ENCODE assay signal across 8 cellular contexts in the genomic region with DNA sequence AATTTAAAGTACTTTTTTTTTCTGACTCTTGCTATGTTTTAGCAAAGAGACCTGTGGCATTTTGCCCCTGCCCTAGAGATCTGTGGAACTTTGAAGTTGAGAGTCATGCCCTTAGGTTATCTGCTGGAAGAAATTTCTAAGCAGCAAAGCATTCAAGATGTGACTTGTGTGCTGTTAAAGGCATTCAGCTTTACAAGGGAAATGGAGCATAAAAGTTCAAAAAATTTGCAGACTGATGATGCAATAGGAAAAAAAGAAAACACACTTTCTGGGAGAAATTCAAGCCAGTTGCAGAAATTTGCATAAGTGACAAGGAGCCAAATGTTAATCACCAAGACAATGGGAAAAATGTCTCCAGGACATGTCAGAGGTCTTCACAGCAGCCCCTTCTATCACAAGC.
DNase-seq lines count a peak whose midpoint lies in the region; ATAC-seq, FAIRE-seq and TF ChIP-seq lines count a peak whose summit lies in the region.
"Not testable (repeated sequence)": the region's sequence is repeated elsewhere in the genome, so short reads cannot be mapped to it uniquely, and the experiment has no call there.

No MANE protein-coding gene starts in this region.

- H4K20me1 ChIP-seq in K562 (replicated peaks; ENCODE audit: control insufficient read depth, insufficient read depth, low read length); HepG2 (ENCODE audit: insufficient read depth, low read length): not testable (repeated sequence)

- H3K27me3 Mint-ChIP-seq in activated CD4-positive, alpha-beta T cell treated with anti-CD3 and anti-CD28 coated beads, Interleukin-2, amount 10 ng/mL, durations not matched to agents 24 days and 14 days, result not testable (repeated sequence)

- H3K9me3 ChIP-seq in K562 (replicated peaks; ENCODE audit: control insufficient read depth, insufficient read depth, low read depth, low read length), result not testable (repeated sequence)
- H3K9me3 ChIP-seq in HepG2 (ENCODE audit: low read length), result peaks cover 56% of the 10 kb centered on the region

- not testable (repeated sequence) for H3K4me3 ChIP-seq in K562; fibroblast of pulmonary artery (replicated peaks; ENCODE audit: low read depth, low read length); HepG2 (replicated peaks in 1 of 3; ENCODE audit: insufficient read depth in 1 of 3, low read depth in 2 of 3, low read length in 3 of 3)

- not testable (repeated sequence) for H3K4me1 ChIP-seq in K562 (replicated peaks in 1 of 2; ENCODE audit: control insufficient read depth in 2 of 2, insufficient read depth in 2 of 2, low read length in 2 of 2); HepG2 (ENCODE audit: insufficient read depth, low read length)

- not testable (repeated sequence) for H3K27me3 ChIP-seq in K562 (ENCODE audit: control insufficient read depth in 2 of 2, insufficient read depth in 2 of 2, low read length in 2 of 2); HepG2 (ENCODE audit: control insufficient read depth in 1 of 2, insufficient read depth in 2 of 2, low read length in 2 of 2)

- not testable (repeated sequence) for H3K4me3 Mint-ChIP-seq in activated CD4-positive, alpha-beta T cell treated with anti-CD3 and anti-CD28 coated beads, Interleukin-2, amount 10 ng/mL, durations not matched to agents 24 days and 14 days

- POLR2A ChIA-PET in K562 (lab: Yijun Ruan, JAX); HepG2 (lab: Yijun Ruan, JAX): not testable (repeated sequence)

- TF ChIP-seq POLR2A in K562 (conservative IDR thresholded peaks at IDR 0.05); HepG2 (IDR thresholded peaks at IDR 0.05; ENCODE audit: insufficient read depth in 1 of 2, low read depth in 2 of 2, low read length in 2 of 2): not testable (repeated sequence)

- CTCF ChIA-PET in K562 (lab: Yijun Ruan, JAX; ENCODE audit: low intra/inter-chr PET ratio), result interaction anchor here (0.6 kb wide), 1 partner anchor 520 kb away, joined by 3 read pairs; no protein-coding TSS in a partner anchor
- CTCF ChIA-PET in HepG2 (lab: Yijun Ruan, JAX; ENCODE audit: low intra/inter-chr PET ratio, low total read pairs), result not testable (repeated sequence)

- not testable (repeated sequence) for TF ChIP-seq CTCF in K562 (IDR thresholded peaks at IDR 0.05 in 2 of 3, conservative IDR thresholded peaks at IDR 0.05 in 1 of 3; ENCODE audit: insufficient read depth in 2 of 3, low read depth in 1 of 3, low read length in 3 of 3); fibroblast of pulmonary artery (IDR thresholded peaks at IDR 0.05; ENCODE audit: low read length, missing control alignments); HepG2 (CRISPR knock-in tag; IDR thresholded peaks at IDR 0.05)

- H2AFZ ChIP-seq in K562 (ENCODE audit: low read depth, low read length); HepG2 (ENCODE audit: low read length): not testable (repeated sequence)

- not testable (repeated sequence) for H3K27ac Mint-ChIP-seq in activated CD4-positive, alpha-beta T cell treated with anti-CD3 and anti-CD28 coated beads, Interleukin-2, amount 10 ng/mL, durations not matched to agents 24 days and 14 days

- intact Hi-C loops in activated CD4-positive, alpha-beta T cell treated with anti-CD3 and anti-CD28 coated beads, Interleukin-2, amount 10 ng/mL, durations not matched to agents 24 days and 14 days (cut with micrococcal nuclease); K562 (cut with micrococcal nuclease); HepG2 (cut with micrococcal nuclease; ENCODE audit: unreplicated experiment): not testable (repeated sequence)

- peaks cover 17% of the 10 kb centered on the region for H3K9me3 Mint-ChIP-seq in activated CD4-positive, alpha-beta T cell treated with anti-CD3 and anti-CD28 coated beads, Interleukin-2, amount 10 ng/mL, durations not matched to agents 24 days and 14 days

- not testable (repeated sequence) for H3K9ac ChIP-seq in K562 (ENCODE audit: insufficient read depth in 1 of 2, low read depth in 2 of 2, low read length in 2 of 2); HepG2 (ENCODE audit: insufficient read depth, low read depth, low read length)

- not testable (repeated sequence) for H3K27ac ChIP-seq in K562 (ENCODE audit: extremely low read depth, low read depth, low read length); HepG2 (ENCODE audit: extremely low read length, insufficient read depth, low read length)

- H3K79me2 ChIP-seq in K562 (ENCODE audit: control insufficient read depth, insufficient read depth, low read length); HepG2 (ENCODE audit: insufficient read depth, low read length): not testable (repeated sequence)

- not testable (repeated sequence) for H3K9me1 ChIP-seq in K562 (ENCODE audit: control insufficient read depth, insufficient read depth, low read length)

- ATAC-seq in K562, HepG2: not testable (repeated sequence)

- H3K4me2 ChIP-seq in K562 (ENCODE audit: insufficient read depth, low read length); HepG2 (ENCODE audit: low read depth, low read length): not testable (repeated sequence)

- in situ Hi-C loops in K562 (cut with MboI); HepG2 (cut with HindIII; ENCODE audit: extremely low pct_ligation_motif_present, low pct_unique_long_range_greater_than_20kb): not testable (repeated sequence)

- FAIRE-seq in K562 (lab: Jason Lieb, UNC); HepG2 (lab: Jason Lieb, UNC): not testable (repeated sequence)

- TF ChIP-seq RAD21 in K562 (CRISPR knock-in tag; conservative IDR thresholded peaks at IDR 0.05 in 1 of 2, IDR thresholded peaks at IDR 0.05 in 1 of 2); HepG2 (CRISPR knock-in tag; IDR thresholded peaks at IDR 0.05): not testable (repeated sequence)

- not testable (repeated sequence) for H3K36me3 Mint-ChIP-seq in activated CD4-positive, alpha-beta T cell treated with anti-CD3 and anti-CD28 coated beads, Interleukin-2, amount 10 ng/mL, durations not matched to agents 24 days and 14 days (ENCODE audit: low read depth)

- not testable (repeated sequence) for TF ChIP-seq EP300 in K562 (IDR thresholded peaks at IDR 0.05; ENCODE audit: low read length); HepG2 (IDR thresholded peaks at IDR 0.05; ENCODE audit: low read depth in 2 of 2, low read length in 2 of 2); HepG2 (CRISPR knock-in tag; IDR thresholded peaks at IDR 0.05; ENCODE audit: borderline replicate concordance)

- H3K4me1 Mint-ChIP-seq in activated CD4-positive, alpha-beta T cell treated with anti-CD3 and anti-CD28 coated beads, Interleukin-2, amount 10 ng/mL, durations not matched to agents 24 days and 14 days, result not testable (repeated sequence)

- DNase-seq in EH (ENCODE audit: low read depth) (peak; percentile 56), M059J (ENCODE audit: low read depth) (peak; percentile 24), dedifferentiated amniotic fluid mesenchymal stem cell (ENCODE audit: extremely low spot score) (peak; percentile 37), fibroblast of gingiva (ENCODE audit: low read depth) (peak; percentile 45), fibroblast of pulmonary artery (ENCODE audit: low read depth) (peak; percentile 6)
- peak; percentile 1 for DNase-seq in activated CD4-positive, alpha-beta T cell treated with anti-CD3 and anti-CD28 coated beads, Interleukin-2, amount 10 ng/mL, durations not matched to agents 24 days and 14 days
- not testable (repeated sequence) for DNase-seq in K562 (ENCODE audit: extremely low read depth in 1 of 4, low spot score in 3 of 4); HepG2 (ENCODE audit: low spot score)

- not testable (repeated sequence) for H3K36me3 ChIP-seq in K562 (ENCODE audit: control insufficient read depth, insufficient read depth, low read length); HepG2 (replicated peaks in 1 of 2; ENCODE audit: control insufficient read depth in 1 of 2, insufficient read depth in 2 of 2, low read length in 2 of 2)

- not testable (repeated sequence) for BruUV-seq in K562 (replicated peaks; lab: Mats Ljungman, UMichigan); HepG2 (replicated peaks; lab: Mats Ljungman, UMichigan)

TF ChIP-seq in K562, 482 proteins besides CTCF, POLR2A, EP300 and RAD21:
- TF ChIP-seq, protein P1, sequence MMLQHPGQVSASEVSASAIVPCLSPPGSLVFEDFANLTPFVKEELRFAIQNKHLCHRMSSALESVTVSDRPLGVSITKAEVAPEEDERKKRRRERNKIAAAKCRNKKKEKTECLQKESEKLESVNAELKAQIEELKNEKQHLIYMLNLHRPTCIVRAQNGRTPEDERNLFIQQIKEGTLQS (IDR thresholded peaks at IDR 0.05), result peak; percentile 59
- TF ChIP-seq, protein P1 (CRISPR knock-in tag; conservative IDR thresholded peaks at IDR 0.05), result not testable (repeated sequence)
- TF ChIP-seq CEBPG (CRISPR knock-in tag; IDR thresholded peaks at IDR 0.05), result not testable (repeated sequence)
- peak; percentile 13 to 79; a peak in 2 of 4 replicates for TF ChIP-seq CEBPG (tag; conservative IDR thresholded peaks at IDR 0.05 in 1 of 2, IDR thresholded peaks at IDR 0.05 in 1 of 2)

TF ChIP-seq in HepG2, 621 proteins besides CTCF, POLR2A, EP300 and RAD21:
- peak; percentile 74 for TF ChIP-seq ATF7 (IDR thresholded peaks at IDR 0.05)
- TF ChIP-seq ATF7 (CRISPR knock-in tag; IDR thresholded peaks at IDR 0.05), result not testable (repeated sequence)
